ENCODE assay signal across 1 cellular context in genomic region chr1:1942753-1943656, GRCh38.
A peak's percentile ranks its signal among the peaks of the same experiment; 100 is the strongest.
TF ChIP-seq lines count a peak whose summit lies in the region.

No MANE protein-coding gene starts in this region.

TF ChIP-seq in HepG2, 621 proteins besides CTCF, POLR2A, EP300 and RAD21 (continued from another document and continues in another):
- TF ChIP-seq ZNF737 (CRISPR knock-in tag; IDR thresholded peaks at IDR 0.05; ENCODE audit: borderline replicate concordance) (no peak), PPARG (CRISPR knock-in tag; conservative IDR thresholded peaks at IDR 0.05) (peak; percentile 82), HOMEZ (CRISPR knock-in tag; IDR thresholded peaks at IDR 0.05; ENCODE audit: low read depth) (no peak; the same call in 1 of the 2 replicates), SRSF4 (IDR thresholded peaks at IDR 0.05; ENCODE audit: low read depth, low read length, poor library complexity, severe bottlenecking) (no peak), SRF (IDR thresholded peaks at IDR 0.05; ENCODE audit: low read depth, low read length) (peak; percentile 94), ZNF142 (CRISPR knock-in tag; IDR thresholded peaks at IDR 0.05) (peak; percentile 67; the same call in 1 of the 2 replicates), ZNF180 (CRISPR knock-in tag; IDR thresholded peaks at IDR 0.05; ENCODE audit: borderline replicate concordance, low read depth) (no peak), TIGD3 (CRISPR knock-in tag; IDR thresholded peaks at IDR 0.05; ENCODE audit: borderline replicate concordance) (peak; percentile 61; the same call in 1 of the 2 replicates), REL (CRISPR knock-in tag; conservative IDR thresholded peaks at IDR 0.05) (peak; percentile 79; the same call in 1 of the 2 replicates), GATAD1 (CRISPR knock-in tag; IDR thresholded peaks at IDR 0.05) (peak; percentile 76), ZZZ3 (CRISPR knock-in tag; IDR thresholded peaks at IDR 0.05; ENCODE audit: borderline replicate concordance) (peak; percentile 25; the same call in 1 of the 2 replicates), NFYB (CRISPR knock-in tag; IDR thresholded peaks at IDR 0.05) (no peak; the same call in 1 of the 2 replicates), ZNF318 (CRISPR knock-in tag; IDR thresholded peaks at IDR 0.05) (peak; percentile 49; the same call in 1 of the 2 replicates), ARHGAP35 (CRISPR knock-in tag; IDR thresholded peaks at IDR 0.05; ENCODE audit: borderline replicate concordance) (no peak), CCAR2 (optimal IDR thresholded peaks at IDR 0.05; ENCODE audit: low read depth, low read length) (no peak), FOXO1 (CRISPR knock-in tag; IDR thresholded peaks at IDR 0.05) (peak; percentile 28; the same call in 1 of the 2 replicates), ATF7 (IDR thresholded peaks at IDR 0.05) (no peak), ATF7 (CRISPR knock-in tag; IDR thresholded peaks at IDR 0.05) (peak; percentile 3; the same call in 1 of the 2 replicates), ZNF562 (CRISPR knock-in tag; IDR thresholded peaks at IDR 0.05; ENCODE audit: borderline replicate concordance) (no peak), ZNF629 (CRISPR knock-in tag; conservative IDR thresholded peaks at IDR 0.05) (no peak), E2F2 (CRISPR knock-in tag; IDR thresholded peaks at IDR 0.05; ENCODE audit: borderline replicate concordance) (0 out of 2 replicates have a peak, but pooled peaks have one; percentile 47), ZNF776 (CRISPR knock-in tag; IDR thresholded peaks at IDR 0.05) (peak; percentile 66; the same call in 1 of the 2 replicates), ZNF143 (CRISPR knock-in tag; IDR thresholded peaks at IDR 0.05) (peak; percentile 81), ZNF225 (CRISPR knock-in tag; IDR thresholded peaks at IDR 0.05) (no peak), ZMYM4 (CRISPR knock-in tag; IDR thresholded peaks at IDR 0.05) (peak; percentile 49), ZBTB33 (CRISPR knock-in tag; IDR thresholded peaks at IDR 0.05) (peak; percentile 23; the same call in 1 of the 2 replicates), TFDP1 (CRISPR knock-in tag; IDR thresholded peaks at IDR 0.05; ENCODE audit: borderline replicate concordance) (no peak; the same call in 1 of the 2 replicates), HINFP (CRISPR knock-in tag; IDR thresholded peaks at IDR 0.05; ENCODE audit: low read depth) (no peak), ELF1 (CRISPR knock-in tag; IDR thresholded peaks at IDR 0.05) (peak; percentile 83)
